19 cellular contexts compared by ENCODE assay signal in the genomic region with DNA sequence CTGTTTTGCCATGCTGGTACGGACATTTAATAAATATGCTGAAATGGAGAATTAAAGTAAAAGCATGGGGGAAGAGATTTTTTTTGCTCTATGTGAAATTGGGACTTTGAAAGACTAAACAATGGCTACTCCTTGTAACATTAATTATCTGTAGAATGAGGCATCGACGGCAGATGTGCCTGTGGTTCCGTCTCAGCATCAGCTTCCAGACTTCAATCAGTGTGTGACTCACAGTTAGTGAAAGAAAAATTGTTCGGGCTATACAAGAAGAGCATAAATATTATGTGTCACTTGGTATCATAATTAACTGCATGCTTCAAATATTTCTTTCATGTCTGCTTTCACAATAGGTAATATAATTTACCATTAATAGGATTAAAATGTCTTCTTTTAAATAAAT.
DNase-seq lines count a peak whose midpoint lies in the region; ATAC-seq, FAIRE-seq and TF ChIP-seq lines count a peak whose summit lies in the region.
"Had no signal": no experiment of that assay in that cellular context is flagged by ENCODE, and none has a peak within 500 bp of the region (broad histone marks: within the 10 kb centered on the region; RNA-seq: fewer than 3 reads in every experiment).

No MANE protein-coding gene starts in this region.

- ATAC-seq in HCT116 = peak; percentile 71
- ATAC-seq: mucosa of descending colon had no signal

- CTCF ChIA-PET in HCT116 (lab: Charles Lee) = no interaction called here

- no peaks in the 10 kb centered on the region for H3K27me3 ChIP-seq in HCT116 (ENCODE audit: insufficient read depth, low read length)
- H3K27me3 ChIP-seq: tibial nerve had no signal

- TF ChIP-seq POLR2A in HCT116 (IDR thresholded peaks at IDR 0.05; ENCODE audit: borderline replicate concordance, extremely low read depth, insufficient read depth, insufficient read length) (no peak), GM12892 (IDR thresholded peaks at IDR 0.05; ENCODE audit: low read depth, low read length) (no peak)

- no peak for TF ChIP-seq CTCF in HCT116 (IDR thresholded peaks at IDR 0.05 in 2 of 3, conservative IDR thresholded peaks at IDR 0.05 in 1 of 3; ENCODE audit: borderline replicate concordance in 1 of 3, insufficient read depth in 1 of 3, low read depth in 2 of 3, low read length in 2 of 3)

- no peak for FAIRE-seq in GM12892 (lab: Jason Lieb, UNC)
- FAIRE-seq: endothelial cell of umbilical vein, GM19239 had no signal

- peak overlapping the region in 1 of 2 experiments; percentile 33; a peak in 2 of 4 replicates for H3K4me3 ChIP-seq in HCT116 (replicated peaks in 1 of 2; ENCODE audit: low read depth in 1 of 2, low read length in 2 of 2)
- H3K4me3 ChIP-seq: mucosa of descending colon, tibial nerve had no signal

- no peaks in the 10 kb centered on the region for H3K9me3 ChIP-seq in HCT116 (ENCODE audit: control insufficient read depth in 1 of 2, insufficient read depth in 1 of 2, low read depth in 1 of 2, low read length in 2 of 2)
- H3K9me3 ChIP-seq: mucosa of descending colon, tibial nerve had no signal

- no peak for TF ChIP-seq RAD21 in HCT116 (IDR thresholded peaks at IDR 0.05; ENCODE audit: low read depth)

- H3K9me2 ChIP-seq in HCT116 (ENCODE audit: insufficient read depth) = no peaks in the 10 kb centered on the region

- RAD21 ChIA-PET in HCT116 (lab: Charles Lee; ENCODE audit: low non-redundant PET in 1 of 2, low total read pairs in 2 of 2, uncharacterized antibody in 2 of 2, unreplicated experiment in 2 of 2) = no interaction called here

- no peaks in the 10 kb centered on the region for H4K20me1 ChIP-seq in HCT116 (ENCODE audit: insufficient read depth)

- intact Hi-C loops in HCT116 (cut with micrococcal nuclease) = no loop called here

- POLR2A ChIA-PET in HCT116 (lab: Charles Lee) = no interaction called here

- BruUV-seq in HCT116 (replicated peaks; lab: Mats Ljungman, UMichigan) = no TSS peak

- peaks cover 0 to 30% of the 10 kb centered on the region in 2 experiments; a peak in 3 of 4 replicates for H3K4me1 ChIP-seq in HCT116 (ENCODE audit: control insufficient read depth in 1 of 2, insufficient read depth in 2 of 2, low read length in 2 of 2)
- H3K4me1 ChIP-seq: tibial nerve had no signal

- peak overlapping the region; percentile 81 for H2AFZ ChIP-seq in HCT116 (ENCODE audit: low read depth, low read length, poor library complexity, severe bottlenecking)

- no peak overlapping the region for H3K27ac ChIP-seq in HCT116 (ENCODE audit: low read depth, low read length)
- H3K27ac ChIP-seq: tibial nerve had no signal

- no peak overlapping the region for H3K9ac ChIP-seq in HCT116 (ENCODE audit: low read length)

- DNase-seq in AG08395 (ENCODE audit: low spot score) (peak; percentile 63), HCT116 (ENCODE audit: low read depth, low spot score) (peak; percentile 42), astrocyte of the hippocampus (ENCODE audit: low read depth, low spot score) (peak; percentile 21), foreskin melanocyte (peak; percentile 66), NCI-H146 treated with DMSO at 0.1 percent for 48 hours (lab: John Stamatoyannopoulos, UW; ENCODE audit: unreplicated experiment) (no peak), LoVo (ENCODE audit: low spot score) (no peak), GM12892 (ENCODE audit: insufficient read length) (no peak)
- no peak for DNase-seq in stimulated activated CD4-positive, alpha-beta T cell treated with anti-CD3 and anti-CD28 coated beads, Interleukin-2, amount 100 ng/mL, for 24 hours
- DNase-seq: activated CD4-positive, alpha-beta T cell treated with anti-CD3 and anti-CD28 coated beads, Interleukin-2, amount 10 ng/mL, durations not matched to agents 7 days and 5 days; activated naive CD8-positive, alpha-beta T cell treated with anti-CD3 and anti-CD28 coated beads for 36 hours; activated T-cell treated with anti-CD3 and anti-CD28 coated beads for 4 hours; mucosa of descending colon; NCI-H1092; NK-92 treated with Interleukin-12 subunit alpha and Interleukin-12 subunit beta, amount 100 ng/mL, for 24 hours; SHP77; T1000 had no signal

- H3K4me2 ChIP-seq in HCT116 (ENCODE audit: low read length) = peak overlapping the region; percentile 68

- no peaks in the 10 kb centered on the region for H3K79me2 ChIP-seq in HCT116 (ENCODE audit: insufficient read depth, low read length)

- no peaks in the 10 kb centered on the region for H3K36me3 ChIP-seq in HCT116 (ENCODE audit: control insufficient read depth in 1 of 2, insufficient read depth in 2 of 2, low read length in 2 of 2)
- H3K36me3 ChIP-seq: tibial nerve had no signal

TF ChIP-seq in HCT116, 20 proteins besides CTCF, POLR2A, EP300 and RAD21:
- TF ChIP-seq CEBPB (IDR thresholded peaks at IDR 0.05; ENCODE audit: low read depth) = 0 out of 2 replicates have a peak, but pooled peaks have one; percentile 14
- TF ChIP-seq SRF (IDR thresholded peaks at IDR 0.05; ENCODE audit: low read depth) = no peak
- TF ChIP-seq SIN3A (IDR thresholded peaks at IDR 0.05; ENCODE audit: low read depth) = no peak
- TF ChIP-seq FOSL1 (IDR thresholded peaks at IDR 0.05; ENCODE audit: low read depth) = no peak

Comparison
In these comparisons a context has a peak if more than half of its experiments do, and no peak if none do; other contexts are left out.
1. DNase-seq: peak in AG08395 (single experiment), HCT116 (single experiment), astrocyte of the hippocampus (single experiment) and foreskin melanocyte (single experiment); none in NCI-H146 treated with DMSO at 0.1 percent for 48 hours (single experiment), LoVo (single experiment), GM12892 (single experiment) and stimulated activated CD4-positive, alpha-beta T cell treated with anti-CD3 and anti-CD28 coated beads, Interleukin-2, amount 100 ng/mL, for 24 hours (0 of 2).